ENCODE assay signal across 8 cellular contexts in the genomic region with DNA sequence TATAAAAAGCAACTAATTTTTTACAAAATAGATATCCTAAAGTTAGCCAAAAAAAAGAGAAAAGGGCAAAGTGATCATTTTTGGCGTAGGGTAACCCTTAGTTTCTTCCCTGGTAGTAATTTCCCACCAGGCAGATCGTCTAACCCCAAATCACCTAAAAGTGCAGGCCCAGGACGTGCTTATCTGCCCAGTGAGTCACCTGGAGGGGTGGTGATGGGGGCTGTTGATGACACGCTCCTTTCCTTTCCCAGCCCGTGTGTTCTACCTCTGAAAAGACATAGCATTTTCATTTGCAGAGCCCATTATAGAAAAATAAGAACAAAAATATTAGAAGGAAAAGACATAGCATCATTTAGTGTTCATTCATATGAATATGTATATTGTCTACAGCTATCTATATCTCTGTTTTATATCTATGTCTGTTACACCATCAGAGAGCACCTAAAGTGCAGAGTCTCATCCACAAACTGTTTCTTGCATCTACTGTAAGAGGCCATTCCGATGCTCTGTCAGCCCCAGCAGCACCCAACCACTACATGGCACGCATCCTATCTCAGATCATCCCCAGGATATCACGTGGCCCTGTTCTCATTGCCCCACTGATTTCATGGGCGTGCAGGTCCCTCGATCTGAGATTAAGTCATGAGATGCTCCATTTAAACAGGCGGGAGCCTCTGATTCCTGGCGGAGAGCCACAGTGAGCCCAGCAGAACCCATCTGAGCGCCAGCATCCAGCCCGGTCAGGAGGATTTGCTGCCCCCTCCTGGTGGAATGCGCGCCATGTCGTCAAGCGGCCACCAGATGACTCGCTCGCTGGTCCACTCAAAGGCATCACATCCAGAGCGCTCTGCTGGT. TPM values are rescaled to one million over a fixed set of nuclear protein-coding genes. Genes with fewer than 3 reads are reported as not detected.
DNase-seq lines count a peak whose midpoint lies in the region; ATAC-seq, FAIRE-seq and TF ChIP-seq lines count a peak whose summit lies in the region.

No MANE protein-coding gene starts in this region.

- WGBS in SK-N-SH (ENCODE audit: low lambda C conversion rate), result 18% methylated on average over 14 of the region's 21 CpGs
- WGBS in pancreas, 2 donors, result 11 to 14% methylated on average over 21 of the region's 21 CpGs
- 19 to 29% methylated on average over 9 to 21 of the region's 21 CpGs for WGBS in transverse colon (ENCODE audit: low coverage in 1 of 2), 2 donors

- H2AFZ ChIP-seq in MM.1S (ENCODE audit: low read length), result no peak overlapping the region
- no peak overlapping the region for H2AFZ ChIP-seq in SK-N-SH (ENCODE audit: low read depth)

- no peaks in the 10 kb centered on the region for H3F3A ChIP-seq in MM.1S (ENCODE audit: insufficient read depth, low read length)
- H3F3A ChIP-seq in SK-N-SH (replicated peaks; ENCODE audit: insufficient read depth), result no peaks in the 10 kb centered on the region

- H3K9me2 ChIP-seq in MM.1S (replicated peaks; ENCODE audit: insufficient read depth, low read length), result no peaks in the 10 kb centered on the region
- no peaks in the 10 kb centered on the region for H3K9me2 ChIP-seq in SK-N-SH

- H3K4me2 ChIP-seq in MM.1S (ENCODE audit: low read depth, low read length) (no peak overlapping the region), SK-N-SH (peak overlapping the region; percentile 39; the same call in 1 of the 2 replicates)

- DNase-seq in NCI-H2171 treated with DMSO at 0.1 percent for 48 hours (lab: John Stamatoyannopoulos, UW) (peak; percentile 18), NCI-H2171 (lab: John Stamatoyannopoulos, UW) (no peak), MM.1S (peak; percentile 53), SK-N-SH (peak; percentile 88), glomerular visceral epithelial cell (ENCODE audit: extremely low spot score) (peak; percentile 85), pancreas (peak; percentile 62 to 96 (median 94)), transverse colon (peak; percentile 91)
- DNase-seq in activated gamma-delta T cell treated with anti-CD3 and anti-CD28 coated beads, Interleukin-2, amount 50 U/mL, for 16 hours (ENCODE audit: low read depth), result peak; percentile 82

- H4K20me1 ChIP-seq in MM.1S (ENCODE audit: insufficient read depth, low read length) (no peaks in the 10 kb centered on the region), SK-N-SH (ENCODE audit: insufficient read depth) (no peaks in the 10 kb centered on the region)

- H3K4me3 ChIP-seq in MM.1S (ENCODE audit: low read length), result no peak overlapping the region
- H3K4me3 ChIP-seq in SK-N-SH (ENCODE audit: low read depth in 2 of 2, low read length in 1 of 2), result peak overlapping the region in 1 of 2 experiments; percentile 47; a peak in 2 of 4 replicates
- H3K4me3 ChIP-seq in pancreas, result no peak overlapping the region
- H3K4me3 ChIP-seq in transverse colon, result no peak overlapping the region

- peaks cover 24% of the 10 kb centered on the region for H3K27me3 ChIP-seq in MM.1S (replicated peaks; ENCODE audit: insufficient read depth, low read length)
- H3K27me3 ChIP-seq in SK-N-SH (ENCODE audit: insufficient read depth), result peaks cover 15% of the 10 kb centered on the region; the same call in 1 of the 2 replicates
- H3K27me3 ChIP-seq in pancreas, result no peaks in the 10 kb centered on the region
- H3K27me3 ChIP-seq in transverse colon, result peaks cover 21% of the 10 kb centered on the region

- intact Hi-C loops in pancreas (cut with DNase I), result loop anchor here in 2 of 3 donors (2.0 to 10.0 kb wide), 2 partner anchors 57 to 61 kb away; partner anchors contain the start of gene TMC4 (in 1 of the 2)
- intact Hi-C loops in transverse colon (cut with DNase I; ENCODE audit: low total_unique reads), result loop anchor here (5.0 kb wide), 2 partner anchors 64 to 1056 kb away; no protein-coding TSS in a partner anchor

- TF ChIP-seq CTCF in MM.1S (IDR thresholded peaks at IDR 0.05; ENCODE audit: low read length) (peak; percentile 69), SK-N-SH (IDR thresholded peaks at IDR 0.05) (peak; percentile 88), pancreas (IDR thresholded peaks at IDR 0.05) (peak; percentile 86 to 99 (median 90)), transverse colon (IDR thresholded peaks at IDR 0.05) (peak; percentile 79 to 93 (median 92))

- POLR2A ChIA-PET in SK-N-SH (lab: Yijun Ruan, JAX), result no interaction called here

- H3K27ac ChIP-seq in MM.1S (ENCODE audit: low read length), result no peak overlapping the region
- no peak overlapping the region for H3K27ac ChIP-seq in SK-N-SH (ENCODE audit: low read depth in 2 of 2, low read length in 1 of 2)
- no peak overlapping the region for H3K27ac ChIP-seq in pancreas
- H3K27ac ChIP-seq in transverse colon, result no peak overlapping the region

- CTCF ChIA-PET in SK-N-SH (lab: Yijun Ruan, JAX), result interaction anchor here (0.8 to 2.4 kb wide), 7 partner anchors 8 to 63 kb away, joined by 3 to 6 read pairs (median 3); partner anchors contain the start of gene MBOAT7

- peak; percentile 96 to 100 (median 99) for ATAC-seq in pancreas

- no peak for TF ChIP-seq POLR2A in transverse colon (IDR thresholded peaks at IDR 0.05)

- no peak for FAIRE-seq in pancreas (lab: Jason Lieb, UNC)

- TF ChIP-seq EP300 in SK-N-SH (IDR thresholded peaks at IDR 0.05; ENCODE audit: borderline replicate concordance in 1 of 2, low read depth in 1 of 2, low read length in 1 of 2) (no peak), transverse colon (IDR thresholded peaks at IDR 0.05; ENCODE audit: low read depth) (no peak)

- in situ Hi-C loops in transverse colon (cut with MboI; ENCODE audit: low pct_ligation_motif_present in 1 of 4, low pct_unique_long_range_greater_than_20kb in 1 of 4, low sequenced_read_pairs in 3 of 4), result loop anchor here in 2 of 4 donors (10.0 kb wide), 2 partner anchors 57 to 67 kb away; partner anchors contain the start of gene TMC4 (in 1 of the 2)

- no peaks in the 10 kb centered on the region for H3K4me1 ChIP-seq in MM.1S (ENCODE audit: low read length)
- H3K4me1 ChIP-seq in SK-N-SH (ENCODE audit: control insufficient read depth in 1 of 2, insufficient read depth in 2 of 2, low read depth in 1 of 2, low read length in 1 of 2), result peaks cover 0 to 2% of the 10 kb centered on the region in 2 experiments; a peak in 1 of 4 replicates
- H3K4me1 ChIP-seq in pancreas, result no peaks in the 10 kb centered on the region
- H3K4me1 ChIP-seq in transverse colon, result peaks cover 0 to 3% (median 0%) of the 10 kb centered on the region in 4 donors

- TF ChIP-seq RAD21 in SK-N-SH (IDR thresholded peaks at IDR 0.05; ENCODE audit: low read length), result peak; percentile 91

- H3K79me2 ChIP-seq in MM.1S (ENCODE audit: low read length) (no peaks in the 10 kb centered on the region), SK-N-SH (ENCODE audit: insufficient read depth) (no peaks in the 10 kb centered on the region)

- H3K36me3 ChIP-seq in MM.1S (replicated peaks; ENCODE audit: insufficient read depth, low read length), result no peaks in the 10 kb centered on the region
- no peaks in the 10 kb centered on the region for H3K36me3 ChIP-seq in SK-N-SH (replicated peaks in 1 of 2; ENCODE audit: control insufficient read depth in 1 of 2, insufficient read depth in 2 of 2, low read length in 1 of 2)
- no peaks in the 10 kb centered on the region for H3K36me3 ChIP-seq in pancreas
- H3K36me3 ChIP-seq in transverse colon, result no peaks in the 10 kb centered on the region

- H3K9me3 ChIP-seq in MM.1S (replicated peaks; ENCODE audit: insufficient read depth, low read length), result no peaks in the 10 kb centered on the region
- no peaks in the 10 kb centered on the region for H3K9me3 ChIP-seq in SK-N-SH
- no peaks in the 10 kb centered on the region for H3K9me3 ChIP-seq in pancreas
- no peaks in the 10 kb centered on the region for H3K9me3 ChIP-seq in transverse colon

- no peak overlapping the region for H3K9ac ChIP-seq in MM.1S (ENCODE audit: low read length)
- no peak overlapping the region for H3K9ac ChIP-seq in SK-N-SH

TF ChIP-seq in SK-N-SH, 30 proteins besides CTCF, POLR2A, EP300 and RAD21 (continues in another document):
- TF ChIP-seq TEAD4 (IDR thresholded peaks at IDR 0.05; ENCODE audit: borderline replicate concordance, insufficient read depth) (no peak), SMC3 (IDR thresholded peaks at IDR 0.05; ENCODE audit: low read depth, low read length) (peak; percentile 80)

RNA-seq across cellular contexts. Expression of gene LILRB3, which starts 8.5 kb away (rescaled TPM):
- polyA plus RNA-seq in SK-N-SH (2012; rRNA removed) (not detected in 2 replicates), pancreas (1 to 10 TPM; 1.3 to 2.4 TPM)
- polyA plus RNA-seq in SK-N-SH (2012; cell fraction: cytosol; rRNA removed), result not detected in 2 replicates
- polyA plus RNA-seq in SK-N-SH (2012; cell fraction: nucleus; rRNA removed), result not detected in 2 replicates
- total RNA-seq in pancreas (1 to 10 TPM in 3 of 6 donors, under 1 TPM in 3; 0.47 to 5.6 (median 1.6) TPM), transverse colon (1 to 10 TPM; 2.2 to 7.6 (median 4.6) TPM)

RNA-seq across cellular contexts. Expression of gene LILRA6, which starts 11.3 kb away (rescaled TPM):
- polyA plus RNA-seq in SK-N-SH (2012; rRNA removed) (not detected in 2 replicates), pancreas (under 1 TPM; 0.31 to 0.38 TPM)
- not detected in 2 replicates for polyA plus RNA-seq in SK-N-SH (2012; cell fraction: cytosol; rRNA removed)
- not detected in 2 replicates for polyA plus RNA-seq in SK-N-SH (2012; cell fraction: nucleus; rRNA removed)
- total RNA-seq in pancreas (1 to 10 TPM in 2 of 6 donors, under 1 TPM in 4; 0.20 to 2.4 (median 0.62) TPM), transverse colon (1 to 10 TPM in 2 of 4 donors, under 1 TPM in 1, not detected in 1; 0.79 to 1.4 (median 1.1) TPM)

RNA-seq across cellular contexts. Expression of gene LILRB5, which starts 25.8 kb away (rescaled TPM):
- polyA plus RNA-seq in SK-N-SH (2012; rRNA removed), result not detected in 2 replicates
- not detected in 2 replicates for polyA plus RNA-seq in SK-N-SH (2012; cell fraction: cytosol; rRNA removed)
- polyA plus RNA-seq in SK-N-SH (2012; cell fraction: nucleus; rRNA removed), result not detected in 2 replicates
- total RNA-seq in pancreas, result 1 to 10 TPM in 3 of 6 donors, under 1 TPM in 3; 0.23 to 3.1 (median 1.1) TPM
- polyA plus RNA-seq in pancreas, result 1 to 10 TPM in 1 of 2 donors, under 1 TPM in 1; 0.56 to 1.4 TPM
- total RNA-seq in transverse colon, result 10 to 100 TPM in 1 of 4 donors, 1 to 10 TPM in 3; 8.3 to 10.7 (median 9.1) TPM

RNA-seq across cellular contexts. Expression of gene RPS9, which starts 30.6 kb away (rescaled TPM):
- polyA plus RNA-seq in SK-N-SH (2012; rRNA removed), result 3,441 and 3,815 TPM in 2 replicates
- 2,410 and 3,106 TPM in 2 replicates for polyA plus RNA-seq in SK-N-SH (2012; cell fraction: cytosol; rRNA removed)
- 1,220 and 1,672 TPM in 2 replicates for polyA plus RNA-seq in SK-N-SH (2012; cell fraction: nucleus; rRNA removed)
- 1,000 to 10,000 TPM in 4 of 6 donors, 100 to 1,000 TPM in 2; 815 to 1,921 (median 1,191) TPM for total RNA-seq in pancreas
- 1,000 to 10,000 TPM; 2,302 to 2,340 TPM for polyA plus RNA-seq in pancreas
- 1,000 to 10,000 TPM in 3 of 4 donors, 100 to 1,000 TPM in 1; 912 to 1,639 (median 1,317) TPM for total RNA-seq in transverse colon

RNA-seq across cellular contexts. Expression of gene TSEN34, which starts 40.2 kb away (rescaled TPM):
- polyA plus RNA-seq in SK-N-SH (2012; rRNA removed), result 82.1 and 84.1 TPM in 2 replicates
- 45.3 and 70.5 TPM in 2 replicates for polyA plus RNA-seq in SK-N-SH (2012; cell fraction: cytosol; rRNA removed)
- polyA plus RNA-seq in SK-N-SH (2012; cell fraction: nucleus; rRNA removed), result 54.9 and 66.9 TPM in 2 replicates
- 10 to 100 TPM; 16.8 to 24.7 (median 19.4) TPM for total RNA-seq in pancreas
- 10 to 100 TPM; 19.5 to 33.3 TPM for polyA plus RNA-seq in pancreas
- total RNA-seq in transverse colon, result 100 to 1,000 TPM in 1 of 4 donors, 10 to 100 TPM in 3; 62.0 to 138 (median 65.9) TPM
